19 cellular contexts compared by ENCODE assay signal in the genomic region with DNA sequence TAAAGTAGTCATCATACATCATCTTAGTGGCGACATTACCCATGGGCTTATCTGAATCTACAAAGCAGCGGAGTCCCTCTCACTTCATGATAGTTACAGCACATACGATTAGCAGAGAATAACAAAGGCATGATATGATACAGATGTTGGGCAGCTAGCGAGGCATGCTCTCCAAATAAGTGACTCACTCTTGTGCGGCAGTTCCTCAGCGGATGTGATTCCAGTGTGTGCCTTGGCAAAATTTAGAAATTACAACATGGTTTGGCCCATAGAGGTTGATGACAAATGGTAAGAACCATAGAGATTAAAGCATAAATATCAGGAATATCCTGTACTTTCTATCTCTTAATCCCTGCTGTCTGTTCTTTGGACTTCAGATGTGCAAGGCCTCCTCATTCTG. TPM values are rescaled to one million over a fixed set of nuclear protein-coding genes. Genes with fewer than 3 reads are reported as not detected.
DNase-seq lines count a peak whose midpoint lies in the region; ATAC-seq, FAIRE-seq and TF ChIP-seq lines count a peak whose summit lies in the region.
"Had no signal": no experiment of that assay in that cellular context is flagged by ENCODE, and none has a peak within 500 bp of the region (broad histone marks: within the 10 kb centered on the region; RNA-seq: fewer than 3 reads in every experiment).

No MANE protein-coding gene starts in this region.

- no peak overlapping the region for H4K8ac ChIP-seq in mesenchymal stem cell (ENCODE audit: low read length)

- no peak overlapping the region for H2BK5ac ChIP-seq in mesenchymal stem cell (ENCODE audit: low read depth, low read length, poor library complexity, severe bottlenecking)

- H2BK15ac ChIP-seq in mesenchymal stem cell (ENCODE audit: low read depth, poor library complexity, severe bottlenecking), result no peak overlapping the region

- CTCF ChIA-PET in AG04449 (lab: Yijun Ruan, JAX), result interaction anchor here (1.0 to 2.0 kb wide), 3 partner anchors 13 to 167 kb away, joined by 3 to 4 read pairs (median 3); no protein-coding TSS in a partner anchor

- no peak for TF ChIP-seq POLR2A in GM12891 (IDR thresholded peaks at IDR 0.05; ENCODE audit: low read depth, low read length)

- H2AFZ ChIP-seq in mesenchymal stem cell (ENCODE audit: low read depth, low read length), result no peak overlapping the region
- H2AFZ ChIP-seq: neural progenitor cell had no signal

- no peak overlapping the region for H3K14ac ChIP-seq in mesenchymal stem cell (ENCODE audit: low read length in 2 of 2)

- no peaks in the 10 kb centered on the region for H3K36me3 ChIP-seq in mesenchymal stem cell (ENCODE audit: control insufficient read depth in 1 of 2, insufficient read depth in 2 of 2, low read depth in 1 of 2, low read length in 2 of 2)
- H3K36me3 ChIP-seq: esophagus squamous epithelium, neural progenitor cell had no signal

- no peak overlapping the region for H2AK5ac ChIP-seq in mesenchymal stem cell (ENCODE audit: low read length, severe bottlenecking)

- H3K27me3 ChIP-seq in mesenchymal stem cell (ENCODE audit: control insufficient read depth in 1 of 2, insufficient read depth in 1 of 2, low read length in 2 of 2), result no peaks in the 10 kb centered on the region
- H3K27me3 ChIP-seq: esophagus squamous epithelium, neural progenitor cell had no signal

- H2BK12ac ChIP-seq in mesenchymal stem cell (ENCODE audit: low read length in 2 of 2), result no peak overlapping the region

- no peaks in the 10 kb centered on the region for H3K9me3 ChIP-seq in mesenchymal stem cell (ENCODE audit: control insufficient read depth, low read length)
- H3K9me3 ChIP-seq: esophagus squamous epithelium had no signal

- peaks cover 13% of the 10 kb centered on the region for H3K4me1 ChIP-seq in mesenchymal stem cell (ENCODE audit: control insufficient read depth, insufficient read depth, low read depth, low read length)
- H3K4me1 ChIP-seq: neural progenitor cell had no signal

- no peak overlapping the region for H3K18ac ChIP-seq in mesenchymal stem cell (ENCODE audit: low read depth in 1 of 2, low read length in 2 of 2)

- H3K4me3 ChIP-seq in AG04449 (ENCODE audit: low read depth, low read length) (no peak overlapping the region), mesenchymal stem cell (ENCODE audit: insufficient read depth in 1 of 2, low read depth in 1 of 2, low read length in 2 of 2) (peak overlapping the region in 1 of 2 experiments; percentile 57)
- H3K4me3 ChIP-seq: esophagus squamous epithelium, neural progenitor cell had no signal

- no peak overlapping the region for H4K91ac ChIP-seq in mesenchymal stem cell (ENCODE audit: low read length)

- WGBS in mesenchymal stem cell, result 79% methylated on average over 6 of the region's 6 CpGs

- DNase-seq in AG04449 (ENCODE audit: low read depth, low spot score) (peak; percentile 51), LHCN-M2 (ENCODE audit: low read depth) (peak; percentile 60), fibroblast of peridontal ligament (ENCODE audit: extremely low read depth) (peak; percentile 97), mesenchymal stem cell (no peak), NCI-H524 (lab: John Stamatoyannopoulos, UW) (no peak), GM12891 (ENCODE audit: insufficient read length, low spot score) (no peak)
- DNase-seq: activated CD8-positive, alpha-beta T cell treated with anti-CD3 and anti-CD28 coated beads, Interleukin-2, amount 10 ng/mL, durations not matched to agents 7 days and 5 days; activated naive CD4-positive, alpha-beta T cell treated with Interleukin-2 at 50 U/mL for 16 hours; esophagus squamous epithelium; kidney; NCI-H1436; NCI-H526; T1000 had no signal

- H3K27ac ChIP-seq in mesenchymal stem cell (ENCODE audit: low read length, poor library complexity, severe bottlenecking), result no peak overlapping the region
- H3K27ac ChIP-seq: neural progenitor cell, RWPE1 had no signal

- H3K23ac ChIP-seq in mesenchymal stem cell (ENCODE audit: low read length in 2 of 2), result no peak overlapping the region

- no peak overlapping the region for H3K4me2 ChIP-seq in mesenchymal stem cell (ENCODE audit: low read length, poor library complexity, severe bottlenecking)
- H3K4me2 ChIP-seq: neural progenitor cell had no signal

- no peak overlapping the region for H3K4ac ChIP-seq in mesenchymal stem cell (ENCODE audit: low read depth in 1 of 2, low read length in 2 of 2)

- ATAC-seq in GM21390 (IDR thresholded peaks at IDR 0.05; ENCODE audit: unreplicated experiment), result no peak
- ATAC-seq in HG02885 (IDR thresholded peaks at IDR 0.05; ENCODE audit: poor library complexity, unreplicated experiment), result no peak
- ATAC-seq: activated CD8-positive, alpha-beta T cell treated with anti-CD3 and anti-CD28 coated beads, Interleukin-2, amount 10 ng/mL, durations not matched to agents 7 days and 5 days had no signal

- TF ChIP-seq CTCF in AG04449 (IDR thresholded peaks at IDR 0.05; ENCODE audit: insufficient read depth, low read length, missing control alignments), result no peak

- H3K9ac ChIP-seq in mesenchymal stem cell (ENCODE audit: low read length), result peak overlapping the region; percentile 69
- H3K9ac ChIP-seq: neural progenitor cell had no signal

- POLR2A ChIA-PET in AG04449 (lab: Yijun Ruan, JAX), result no interaction called here

- FAIRE-seq in GM12891 (lab: Jason Lieb, UNC), result no peak
- FAIRE-seq: A204.1, kidney, urothelium cell line had no signal

- no peak overlapping the region for H2BK120ac ChIP-seq in mesenchymal stem cell (ENCODE audit: low read depth, low read length)

- H3K79me1 ChIP-seq in mesenchymal stem cell (replicated peaks; ENCODE audit: low read length, poor library complexity, severe bottlenecking), result no peaks in the 10 kb centered on the region

TF ChIP-seq in GM12891, 5 proteins besides CTCF, POLR2A, EP300 and RAD21:
- TF ChIP-seq POU2F2 (IDR thresholded peaks at IDR 0.05; ENCODE audit: low read depth, low read length), result no peak
- no peak for TF ChIP-seq POLR2AphosphoS5 (IDR thresholded peaks at IDR 0.05; ENCODE audit: low read depth, low read length)
- TF ChIP-seq SPI1 (IDR thresholded peaks at IDR 0.05; ENCODE audit: low read depth, low read length), result no peak
- no peak for TF ChIP-seq PAX5 (IDR thresholded peaks at IDR 0.05; ENCODE audit: insufficient read depth, low read length, severe bottlenecking)
- no peak for TF ChIP-seq TAF1 (IDR thresholded peaks at IDR 0.05; ENCODE audit: low read depth, low read length)
TF ChIP-seq in GM12891: peak in this region for 0.

RNA-seq across cellular contexts. Expression of a gene that starts 48.1 kb away (rescaled TPM):
- total RNA-seq in LHCN-M2 (2014; rRNA removed), result 27.8 and 30.3 TPM in 2 replicates
- 3.5 TPM for polyA plus RNA-seq in LHCN-M2 (2012)
- polyA plus RNA-seq in mesenchymal stem cell (2013, experiment 1 of 2), result 13.5 TPM
- 12.9 TPM for polyA plus RNA-seq in mesenchymal stem cell (2013, experiment 2 of 2)
- polyA plus RNA-seq in GM12891 (2012; ENCODE audit: low read depth, missing spikeins), result 19.3 TPM

Comparison
In these comparisons a context has a peak if more than half of its experiments do, and no peak if none do; other contexts are left out.
1. DNase-seq: peak in AG04449 (single experiment), LHCN-M2 (single experiment) and fibroblast of peridontal ligament (single experiment); none in mesenchymal stem cell (single experiment), NCI-H524 (0 of 2) and GM12891 (single experiment).